ENCODE assay signal across 14 cellular contexts in the genomic region with DNA sequence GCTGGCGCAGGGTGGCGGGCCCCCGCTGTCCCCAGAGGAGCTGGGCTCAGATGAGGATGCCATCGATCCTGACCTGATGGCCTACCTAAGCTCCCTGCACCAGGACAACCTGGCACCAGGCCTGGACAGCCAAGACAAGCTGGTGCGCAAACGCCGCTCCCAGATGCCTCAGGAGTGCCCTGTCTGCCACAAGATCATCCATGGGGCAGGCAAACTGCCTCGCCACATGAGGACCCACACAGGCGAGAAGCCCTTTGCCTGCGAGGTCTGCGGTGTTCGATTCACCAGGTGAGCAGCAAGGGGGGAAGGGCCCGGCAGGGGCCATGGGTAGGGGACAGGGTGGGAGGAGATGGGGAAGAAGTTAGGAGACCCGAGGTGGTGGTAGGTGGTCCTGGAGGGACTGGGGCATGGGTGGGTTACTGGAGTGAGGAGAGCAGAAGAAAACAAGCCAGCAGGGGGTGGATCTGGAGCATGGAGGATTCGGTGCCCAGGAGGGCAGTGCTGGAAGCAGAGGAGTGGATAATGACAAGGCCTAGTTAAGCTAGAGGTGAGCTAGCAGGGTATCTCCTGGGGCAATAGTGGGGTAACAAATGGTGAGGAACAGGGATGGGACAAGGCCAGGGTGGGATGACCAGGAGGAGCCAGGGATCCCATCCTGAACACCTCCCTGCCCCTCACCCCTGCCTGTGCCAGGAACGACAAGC. TPM values are rescaled to one million over a fixed set of nuclear protein-coding genes. Genes with fewer than 3 reads are reported as not detected.
DNase-seq lines count a peak whose midpoint lies in the region; TF ChIP-seq lines count a peak whose summit lies in the region.
"Had no signal": no experiment of that assay in that cellular context is flagged by ENCODE, and none has a peak within 500 bp of the region (broad histone marks: within the 10 kb centered on the region; RNA-seq: fewer than 3 reads in every experiment).

No MANE protein-coding gene starts in this region.

- CTCF ChIA-PET in HEK293 (lab: Yijun Ruan, JAX), result interaction anchor here (0.5 to 3.3 kb wide), 10 partner anchors 9 to 152 kb away, joined by 3 to 38 read pairs (median 9); a partner anchor contains a TSS

- H3K27me3 ChIP-seq in colonic mucosa (no peaks in the 10 kb centered on the region), MG63 (no peaks in the 10 kb centered on the region)
- H3K27me3 ChIP-seq: body of pancreas, tibial artery had no signal

- H3K4me3 ChIP-seq in HEK293 (ENCODE audit: low read depth, low read length) (no peak overlapping the region), colonic mucosa (no peak overlapping the region), MG63 (no peak overlapping the region)
- H3K4me3 ChIP-seq: body of pancreas, tibial artery had no signal

- peaks cover 73% of the 10 kb centered on the region for H3K4me1 Mint-ChIP-seq in CD14-positive monocyte
- peaks cover 35% of the 10 kb centered on the region for H3K4me1 Mint-ChIP-seq in osteocyte (ENCODE audit: unreplicated experiment)

- POLR2A ChIA-PET in HEK293 (lab: Yijun Ruan, JAX), result interaction anchor here (0.7 to 2.2 kb wide), 2 partner anchors 9 to 61 kb away, joined by 5 to 7 read pairs; a partner anchor contains a TSS

- H3K4me3 Mint-ChIP-seq in CD14-positive monocyte (peak overlapping the region in 1 of 2 donors; percentile 26), osteocyte (ENCODE audit: unreplicated experiment) (no peak overlapping the region)

- peak overlapping the region in 1 of 2 donors; percentile 86 for H3K9ac ChIP-seq in colonic mucosa (ENCODE audit: low read depth in 2 of 2, low read length in 2 of 2)

- no peaks in the 10 kb centered on the region for H3K9me3 ChIP-seq in HEK293 (ENCODE audit: control insufficient read depth, insufficient read depth, low read depth, low read length)
- H3K9me3 ChIP-seq in colonic mucosa, result no peaks in the 10 kb centered on the region
- no peaks in the 10 kb centered on the region for H3K9me3 ChIP-seq in MG63
- H3K9me3 ChIP-seq: body of pancreas, tibial artery had no signal

- H3K27ac Mint-ChIP-seq in CD14-positive monocyte (peak overlapping the region; percentile 33 to 92 (median 72)), osteocyte (ENCODE audit: unreplicated experiment) (peak overlapping the region; percentile 73)

- H3K9me3 Mint-ChIP-seq in CD14-positive monocyte, result peaks cover 0 to 2% (median 0%) of the 10 kb centered on the region in 7 donors
- no peaks in the 10 kb centered on the region for H3K9me3 Mint-ChIP-seq in osteocyte (ENCODE audit: unreplicated experiment)

- DNase-seq in CD14-positive monocyte (ENCODE audit: low spot score) (no peak), colonic mucosa (no peak), osteocyte (ENCODE audit: extremely low spot score, unreplicated experiment) (no peak), MG63 (no peak), GOT3 (lab: John Stamatoyannopoulos, UW) (no peak), GM13976 (ENCODE audit: low spot score) (no peak)
- no peak for DNase-seq in effector CD8-positive, alpha-beta T cell (lab: John Stamatoyannopoulos, UW)
- DNase-seq: body of pancreas, DMS 273 treated with DMSO at 0.1 percent for 48 hours, SHP77 treated with DMSO at 0.1 percent for 48 hours had no signal

- H3K36me3 Mint-ChIP-seq in CD14-positive monocyte (peaks cover 43 to 68% of the 10 kb centered on the region in 2 donors), osteocyte (ENCODE audit: unreplicated experiment) (no peaks in the 10 kb centered on the region)

- in situ Hi-C loops in GM13976 (cut with MboI; ENCODE audit: low sequenced_read_pairs, unreplicated experiment), result no loop called here

- TF ChIP-seq CTCF in CD14-positive monocyte (IDR thresholded peaks at IDR 0.05), result no peak
- TF ChIP-seq CTCF in HEK293 (tag by site-specific recombination; IDR thresholded peaks at IDR 0.05), result no peak
- no peak for TF ChIP-seq CTCF in colonic mucosa (IDR thresholded peaks at IDR 0.05)
- TF ChIP-seq CTCF in osteocyte (IDR thresholded peaks at IDR 0.05), result no peak
- TF ChIP-seq CTCF in GM13976 (IDR thresholded peaks at IDR 0.05; ENCODE audit: borderline replicate concordance, control extremely low read depth, extremely low read depth, insufficient read depth, missing control alignments), result no peak

- H3K27ac ChIP-seq in HEK293 (ENCODE audit: extremely low read depth, low read depth, low read length) (no peak overlapping the region), colonic mucosa (peak overlapping the region; percentile 80)

- H3K4me1 ChIP-seq in HEK293 (ENCODE audit: control insufficient read depth, insufficient read depth, low read length) (peaks cover 13% of the 10 kb centered on the region), colonic mucosa (peaks cover 45% of the 10 kb centered on the region)

- intact Hi-C loops in CD14-positive monocyte (cut with micrococcal nuclease) (loop anchor here (2.0 to 5.0 kb wide), 4 partner anchors 13 to 53 kb away; a partner anchor contains a TSS), colonic mucosa (cut with DNase I) (no loop called here)

- H3K27me3 Mint-ChIP-seq in CD14-positive monocyte (ENCODE audit: low read depth in 3 of 3) (peaks cover 0 to 2% (median 0%) of the 10 kb centered on the region in 3 donors), osteocyte (ENCODE audit: unreplicated experiment) (no peaks in the 10 kb centered on the region)

- H3K36me3 ChIP-seq in HEK293 (ENCODE audit: control insufficient read depth in 2 of 2, insufficient read depth in 1 of 2, low read length in 2 of 2), result peaks cover 0 to 37% of the 10 kb centered on the region in 2 experiments; a peak in 1 of 3 replicates
- peaks cover 13% of the 10 kb centered on the region for H3K36me3 ChIP-seq in colonic mucosa
- peaks cover 70% of the 10 kb centered on the region for H3K36me3 ChIP-seq in MG63

TF ChIP-seq in HEK293, 187 proteins besides CTCF, POLR2A, EP300 and RAD21 (continues in another document):
- TF ChIP-seq ZBTB20 (tag by site-specific recombination; IDR thresholded peaks at IDR 0.05) (no peak), ZNF248 (tag by site-specific recombination; IDR thresholded peaks at IDR 0.05) (no peak), ZNF600 (tag by site-specific recombination; IDR thresholded peaks at IDR 0.05) (peak; percentile 31; the same call in 1 of the 2 replicates), ZNF157 (tag by site-specific recombination; IDR thresholded peaks at IDR 0.05) (no peak), ZNF701 (tag by site-specific recombination; IDR thresholded peaks at IDR 0.05) (0 out of 2 replicates have a peak, but pooled peaks have one; percentile 74), GLIS2 (tag by site-specific recombination; IDR thresholded peaks at IDR 0.05) (no peak), ZNF221 (tag by site-specific recombination; IDR thresholded peaks at IDR 0.05; ENCODE audit: borderline replicate concordance) (no peak)
- TF ChIP-seq, protein P1, sequence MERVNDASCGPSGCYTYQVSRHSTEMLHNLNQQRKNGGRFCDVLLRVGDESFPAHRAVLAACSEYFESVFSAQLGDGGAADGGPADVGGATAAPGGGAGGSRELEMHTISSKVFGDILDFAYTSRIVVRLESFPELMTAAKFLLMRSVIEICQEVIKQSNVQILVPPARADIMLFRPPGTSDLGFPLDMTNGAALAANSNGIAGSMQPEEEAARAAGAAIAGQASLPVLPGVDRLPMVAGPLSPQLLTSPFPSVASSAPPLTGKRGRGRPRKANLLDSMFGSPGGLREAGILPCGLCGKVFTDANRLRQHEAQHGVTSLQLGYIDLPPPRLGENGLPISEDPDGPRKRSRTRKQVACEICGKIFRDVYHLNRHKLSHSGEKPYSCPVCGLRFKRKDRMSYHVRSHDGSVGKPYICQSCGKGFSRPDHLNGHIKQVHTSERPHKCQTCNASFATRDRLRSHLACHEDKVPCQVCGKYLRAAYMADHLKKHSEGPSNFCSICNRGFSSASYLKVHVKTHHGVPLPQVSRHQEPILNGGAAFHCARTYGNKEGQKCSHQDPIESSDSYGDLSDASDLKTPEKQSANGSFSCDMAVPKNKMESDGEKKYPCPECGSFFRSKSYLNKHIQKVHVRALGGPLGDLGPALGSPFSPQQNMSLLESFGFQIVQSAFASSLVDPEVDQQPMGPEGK (tag by site-specific recombination; IDR thresholded peaks at IDR 0.05), result peak; percentile 17; the same call in 1 of the 2 replicates
- TF ChIP-seq, protein P2, sequence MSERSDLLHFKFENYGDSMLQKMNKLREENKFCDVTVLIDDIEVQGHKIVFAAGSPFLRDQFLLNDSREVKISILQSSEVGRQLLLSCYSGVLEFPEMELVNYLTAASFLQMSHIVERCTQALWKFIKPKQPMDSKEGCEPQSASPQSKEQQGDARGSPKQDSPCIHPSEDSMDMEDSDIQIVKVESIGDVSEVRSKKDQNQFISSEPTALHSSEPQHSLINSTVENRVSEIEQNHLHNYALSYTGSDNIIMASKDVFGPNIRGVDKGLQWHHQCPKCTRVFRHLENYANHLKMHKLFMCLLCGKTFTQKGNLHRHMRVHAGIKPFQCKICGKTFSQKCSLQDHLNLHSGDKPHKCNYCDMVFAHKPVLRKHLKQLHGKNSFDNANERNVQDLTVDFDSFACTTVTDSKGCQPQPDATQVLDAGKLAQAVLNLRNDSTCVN (tag by site-specific recombination; optimal IDR thresholded peaks at IDR 0.05), result no peak

RNA-seq across cellular contexts. Expression of a gene that starts 13.1 kb away (rescaled TPM):
- 1 to 10 TPM; 6.3 to 9.6 TPM for polyA plus RNA-seq in CD14-positive monocyte
- total RNA-seq in colonic mucosa (100 to 1,000 TPM; 185 to 205 TPM), osteocyte (34.4 and 37.8 TPM in 2 replicates)
- total RNA-seq in MG63 (2014; rRNA removed; shearing (Covaris generic); ENCODE audit: low replicate concordance), result 25.7 and 60.5 TPM in 2 replicates

RNA-seq across cellular contexts. Expression of a gene that starts 17.9 kb away (rescaled TPM):
- polyA plus RNA-seq in CD14-positive monocyte, result not detected
- total RNA-seq in colonic mucosa (1 to 10 TPM; 1.7 to 1.9 TPM), osteocyte (0.75 and 1.0 TPM in 2 replicates)
- total RNA-seq in MG63 (2014; rRNA removed; shearing (Covaris generic); ENCODE audit: low replicate concordance), result not detected in 2 replicates

RNA-seq across cellular contexts. Expression of a gene that starts 17.9 kb away (rescaled TPM):
- polyA plus RNA-seq in CD14-positive monocyte, result not detected
- total RNA-seq in colonic mucosa (not detected), osteocyte (not detected in 2 replicates)
- total RNA-seq in MG63 (2014; rRNA removed; shearing (Covaris generic); ENCODE audit: low replicate concordance), result not detected in 2 replicates
- total RNA-seq: body of pancreas, LHCN-M2 had no signal
- polyA plus RNA-seq: keratinocyte had no signal

RNA-seq across cellular contexts. Expression of a gene that starts 22.3 kb away (rescaled TPM):
- not detected for polyA plus RNA-seq in CD14-positive monocyte
- total RNA-seq in colonic mucosa (not detected), osteocyte (not detected in 2 replicates)
- not detected in 2 replicates for total RNA-seq in MG63 (2014; rRNA removed; shearing (Covaris generic); ENCODE audit: low replicate concordance)
- total RNA-seq: body of pancreas, LHCN-M2 had no signal
- polyA plus RNA-seq: keratinocyte had no signal

RNA-seq across cellular contexts. Expression of a gene that starts 32.5 kb away (rescaled TPM):
- 10 to 100 TPM; 31.5 to 35.1 TPM for polyA plus RNA-seq in CD14-positive monocyte
- total RNA-seq in colonic mucosa (10 to 100 TPM; 28.2 to 46.1 TPM), osteocyte (30.2 and 31.2 TPM in 2 replicates)
- total RNA-seq in MG63 (2014; rRNA removed; shearing (Covaris generic); ENCODE audit: low replicate concordance), result 39.6 and 49.6 TPM in 2 replicates
